1 cellular context compared by ENCODE assay signal in genomic region chr14:105021656-105022275, GRCh38.
TF ChIP-seq lines count a peak whose summit lies in the region.

No MANE protein-coding gene starts in this region.

TF ChIP-seq in endothelial cell of umbilical vein, 7 proteins besides CTCF, POLR2A, EP300 and RAD21 (continued from another document):
- TF ChIP-seq EZH2 (IDR thresholded peaks at IDR 0.05; ENCODE audit: borderline replicate concordance, low read depth, low read length, severe bottlenecking): no peak
